In genomic region chr10:110480387-110480786, GRCh38 we compare ENCODE assay signal across 1 cellular context.
TF ChIP-seq lines count a peak whose summit lies in the region.

No MANE protein-coding gene starts in this region.

TF ChIP-seq in GM12878, 131 proteins besides CTCF, POLR2A, EP300 and RAD21 (continued from another document):
- TF ChIP-seq KLF5 (IDR thresholded peaks at IDR 0.05; ENCODE audit: partially characterized antibody): no peak
